ENCODE assay signal across 10 cellular contexts in the genomic region with DNA sequence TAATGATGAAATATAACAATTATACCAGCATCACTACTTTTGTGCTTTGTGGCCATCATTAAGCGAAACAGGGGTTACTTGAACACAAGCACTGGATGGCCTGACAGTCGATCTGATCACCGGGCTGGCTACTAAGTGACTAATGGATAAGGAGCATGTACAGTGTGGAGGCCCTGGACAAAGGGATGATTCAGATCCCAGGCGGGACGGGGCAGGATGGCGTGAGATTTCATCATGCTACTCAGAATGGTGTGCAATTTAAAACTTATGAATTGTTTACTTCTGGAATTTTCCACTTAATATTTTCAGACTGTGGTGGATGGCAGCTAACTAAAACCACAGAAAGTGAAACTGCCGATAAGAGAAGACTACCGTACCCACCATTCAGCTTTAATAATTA. TPM values are rescaled to one million over a fixed set of nuclear protein-coding genes. Genes with fewer than 3 reads are reported as not detected.
DNase-seq lines count a peak whose midpoint lies in the region; ATAC-seq and TF ChIP-seq lines count a peak whose summit lies in the region.
"Had no signal": no experiment of that assay in that cellular context is flagged by ENCODE, and none has a peak within 500 bp of the region (broad histone marks: within the 10 kb centered on the region; RNA-seq: fewer than 3 reads in every experiment).

No MANE protein-coding gene starts in this region.

- no peaks in the 10 kb centered on the region for H3K27me3 Mint-ChIP-seq in Calu3 (ENCODE audit: unreplicated experiment)
- peaks cover 0 to 2% (median 1%) of the 10 kb centered on the region in 5 donors for H3K27me3 Mint-ChIP-seq in naive thymus-derived CD8-positive, alpha-beta T cell

- H3K36me3 ChIP-seq in Panc1 (ENCODE audit: control insufficient read depth, insufficient read depth, low read length) = no peaks in the 10 kb centered on the region
- H3K36me3 ChIP-seq: WERI-Rb-1 had no signal

- H3K36me3 Mint-ChIP-seq in Calu3 (ENCODE audit: insufficient read depth, unreplicated experiment) = peaks cover 23% of the 10 kb centered on the region
- H3K36me3 Mint-ChIP-seq in naive thymus-derived CD8-positive, alpha-beta T cell = no peaks in the 10 kb centered on the region

- no peaks in the 10 kb centered on the region for H3K9me3 ChIP-seq in Panc1 (ENCODE audit: control insufficient read depth, insufficient read depth, low read depth, low read length)

- DNase-seq in Calu3 (peak; percentile 86), Panc1 (ENCODE audit: low read depth, low spot score) (peak; percentile 86), dorsolateral prefrontal cortex (peak in 8 of 10 donors; percentile 38 to 76 (median 54)), occipital lobe (lab: John Stamatoyannopoulos, UW) (peak; percentile 3), NOMO-1 (lab: John Stamatoyannopoulos, UW; ENCODE audit: unreplicated experiment in 2 of 2) (no peak)
- no peak for DNase-seq in naive thymus-derived CD8-positive, alpha-beta T cell
- DNase-seq: activated naive CD4-positive, alpha-beta T cell treated with anti-CD3 and anti-CD28 coated beads for 36 hours; WERI-Rb-1 had no signal

- BruUV-seq in Calu3 (replicated peaks; lab: Mats Ljungman, UMichigan) = no TSS peak
- BruUV-seq in Panc1 (replicated peaks; lab: Mats Ljungman, UMichigan) = no TSS peak

- H3K27ac Mint-ChIP-seq in Calu3 (ENCODE audit: unreplicated experiment) = peak overlapping the region; percentile 100
- H3K27ac Mint-ChIP-seq in naive thymus-derived CD8-positive, alpha-beta T cell = no peak overlapping the region
- H3K27ac Mint-ChIP-seq: activated naive CD4-positive, alpha-beta T cell treated with anti-CD3 and anti-CD28 coated beads for 36 hours had no signal

- in situ Hi-C loops in Panc1 (cut with HindIII; ENCODE audit: low pct_unique_long_range_greater_than_20kb, low sequenced_read_pairs) = no loop called here

- peaks cover 77% of the 10 kb centered on the region for H3K4me1 Mint-ChIP-seq in Calu3 (ENCODE audit: low read depth, unreplicated experiment)
- no peaks in the 10 kb centered on the region for H3K4me1 Mint-ChIP-seq in naive thymus-derived CD8-positive, alpha-beta T cell

- POLR2A ChIA-PET in Panc1 (lab: Charles Lee) = no interaction called here
- POLR2A ChIA-PET in naive thymus-derived CD8-positive, alpha-beta T cell (lab: Charles Lee) = no interaction called here

- H3K4me3 Mint-ChIP-seq in Calu3 (ENCODE audit: low read depth, unreplicated experiment) = peak overlapping the region; percentile 18
- H3K4me3 Mint-ChIP-seq in naive thymus-derived CD8-positive, alpha-beta T cell = no peak overlapping the region
- H3K4me3 Mint-ChIP-seq: activated naive CD4-positive, alpha-beta T cell treated with anti-CD3 and anti-CD28 coated beads for 36 hours had no signal

- H3K27ac ChIP-seq in Panc1 (ENCODE audit: low read length) = peak overlapping the region; percentile 74
- peak overlapping the region in 54 of 59 donors; percentile 20 to 99 (median 74) for H3K27ac ChIP-seq in dorsolateral prefrontal cortex
- H3K27ac ChIP-seq: WERI-Rb-1 had no signal

- peak; percentile 89 for ATAC-seq in Panc1
- ATAC-seq in GM18873 (IDR thresholded peaks at IDR 0.05; ENCODE audit: low FRiP score, unreplicated experiment) = no peak
- no peak for ATAC-seq in naive thymus-derived CD8-positive, alpha-beta T cell
- ATAC-seq in GM21423 (IDR thresholded peaks at IDR 0.05; ENCODE audit: unreplicated experiment) = no peak

- peak overlapping the region; percentile 14 to 26; a peak in 3 of 4 replicates for H3K4me3 ChIP-seq in Panc1 (ENCODE audit: low read depth in 2 of 2, low read length in 2 of 2)
- peak overlapping the region in 21 of 59 donors; percentile 5 to 48 (median 29) for H3K4me3 ChIP-seq in dorsolateral prefrontal cortex

- H3K27me3 ChIP-seq in Panc1 (ENCODE audit: control insufficient read depth, insufficient read depth, low read length) (no peaks in the 10 kb centered on the region), dorsolateral prefrontal cortex (no peaks in the 10 kb centered on the region)

- peaks cover 33% of the 10 kb centered on the region for H3K4me1 ChIP-seq in Panc1 (ENCODE audit: control insufficient read depth, insufficient read depth, low read length)

- no peaks in the 10 kb centered on the region for H3K9me3 Mint-ChIP-seq in Calu3 (ENCODE audit: low read depth, unreplicated experiment)
- no peaks in the 10 kb centered on the region for H3K9me3 Mint-ChIP-seq in naive thymus-derived CD8-positive, alpha-beta T cell
- H3K9me3 Mint-ChIP-seq: activated naive CD4-positive, alpha-beta T cell treated with anti-CD3 and anti-CD28 coated beads for 36 hours had no signal

- TF ChIP-seq CTCF in Calu3 (IDR thresholded peaks at IDR 0.05; ENCODE audit: unreplicated experiment) = no peak
- no peak for TF ChIP-seq CTCF in Panc1 (IDR thresholded peaks at IDR 0.05)
- TF ChIP-seq CTCF in dorsolateral prefrontal cortex (IDR thresholded peaks at IDR 0.05 in 54 of 56, conservative IDR thresholded peaks at IDR 0.05 in 2 of 56; ENCODE audit: low read depth in 1 of 56, partially characterized antibody in 56 of 56) = peak in 1 of 56 donors; percentile 9

- intact Hi-C loops in Calu3 (cut with micrococcal nuclease; ENCODE audit: unreplicated experiment) (no loop called here), Panc1 (cut with micrococcal nuclease; ENCODE audit: unreplicated experiment) (no loop called here), dorsolateral prefrontal cortex (cut with DNase I) (no loop called here)

- CTCF ChIA-PET in Calu3 (lab: Charles Lee) = interaction anchor here (0.7 kb wide), 1 partner anchor 21 kb away, joined by 3 read pairs; no protein-coding TSS in a partner anchor
- CTCF ChIA-PET in Panc1 (lab: Charles Lee) = interaction anchor here (0.6 kb wide), 1 partner anchor 22 kb away, joined by 4 read pairs; no protein-coding TSS in a partner anchor

RNA-seq across cellular contexts. Expression of a gene that starts 7.0 kb away (rescaled TPM):
- total RNA-seq in Calu3 (2022) (136 and 184 TPM in 2 replicates), Panc1 (2021; ENCODE audit: unreplicated experiment) (43.0 TPM), dorsolateral prefrontal cortex (100 to 1,000 TPM in 27 of 120 experiments, 10 to 100 TPM in 93; 65.7 to 139 (median 91.4) TPM), occipital lobe (51.5 TPM)
- 15.2 TPM for polyA plus RNA-seq in Panc1 (2012; ENCODE audit: insufficient read length)
- 10 to 100 TPM; 56.1 to 59.0 TPM for total RNA-seq in naive thymus-derived CD8-positive, alpha-beta T cell
- 10 to 100 TPM; 18.7 to 20.6 (median 18.8) TPM for polyA plus RNA-seq in naive thymus-derived CD8-positive, alpha-beta T cell

RNA-seq across cellular contexts. Expression of a gene that starts 33.9 kb away (rescaled TPM):
- total RNA-seq in Calu3 (2022) = not detected in 2 replicates
- total RNA-seq in Panc1 (2021; ENCODE audit: unreplicated experiment) = not detected
- polyA plus RNA-seq in Panc1 (2012; ENCODE audit: insufficient read length) = not detected
- total RNA-seq in dorsolateral prefrontal cortex = 1 to 10 TPM in 7 of 120 experiments, under 1 TPM in 113; 0.07 to 1.8 (median 0.38) TPM
- total RNA-seq in occipital lobe = under 0.01 TPM
- not detected for total RNA-seq in naive thymus-derived CD8-positive, alpha-beta T cell
- not detected for polyA plus RNA-seq in naive thymus-derived CD8-positive, alpha-beta T cell
- total RNA-seq: activated naive CD4-positive, alpha-beta T cell treated with anti-CD3 and anti-CD28 coated beads for 36 hours had no signal

Comparison
In these comparisons a context has a peak if more than half of its experiments do, and no peak if none do; other contexts are left out.
1. DNase-seq: peak in Calu3 (single experiment), Panc1 (single experiment), dorsolateral prefrontal cortex (8 of 10) and occipital lobe (single experiment); none in NOMO-1 (0 of 2) and naive thymus-derived CD8-positive, alpha-beta T cell (0 of 10).